In the genomic region with DNA sequence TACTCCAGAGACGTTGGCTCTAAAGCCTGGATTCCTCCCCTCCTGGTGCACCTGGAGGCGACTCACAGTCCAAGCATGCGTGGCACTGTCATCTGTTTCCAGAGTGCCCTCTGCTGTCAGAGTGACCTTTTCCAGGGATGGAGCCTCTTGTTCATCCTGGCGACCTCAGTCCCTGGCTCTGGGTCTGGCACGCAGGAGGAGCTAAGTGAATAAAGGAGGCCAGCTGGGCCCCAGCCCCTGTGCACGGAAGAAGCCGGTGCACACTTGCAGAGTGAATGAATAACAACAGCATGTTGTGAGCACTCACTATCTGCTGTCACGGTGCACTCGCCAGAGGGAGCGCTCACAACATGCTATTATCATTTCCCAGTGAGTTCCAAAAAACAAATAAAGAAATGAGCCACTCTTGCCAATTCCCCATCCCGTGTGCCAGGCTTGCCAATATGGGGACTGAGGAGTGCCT, we compare ENCODE assay signal across 1 cellular context.
TF ChIP-seq lines count a peak whose summit lies in the region.

No MANE protein-coding gene starts in this region.

TF ChIP-seq in SK-N-SH, 30 proteins besides CTCF, POLR2A, EP300 and RAD21 (continued from another document):
- peak; percentile 75 for TF ChIP-seq TCF12 (IDR thresholded peaks at IDR 0.05)
- TF ChIP-seq YY1 (IDR thresholded peaks at IDR 0.05; ENCODE audit: low read depth): no peak
TF ChIP-seq in SK-N-SH: peak in this region for 3.
